In the genomic region with DNA sequence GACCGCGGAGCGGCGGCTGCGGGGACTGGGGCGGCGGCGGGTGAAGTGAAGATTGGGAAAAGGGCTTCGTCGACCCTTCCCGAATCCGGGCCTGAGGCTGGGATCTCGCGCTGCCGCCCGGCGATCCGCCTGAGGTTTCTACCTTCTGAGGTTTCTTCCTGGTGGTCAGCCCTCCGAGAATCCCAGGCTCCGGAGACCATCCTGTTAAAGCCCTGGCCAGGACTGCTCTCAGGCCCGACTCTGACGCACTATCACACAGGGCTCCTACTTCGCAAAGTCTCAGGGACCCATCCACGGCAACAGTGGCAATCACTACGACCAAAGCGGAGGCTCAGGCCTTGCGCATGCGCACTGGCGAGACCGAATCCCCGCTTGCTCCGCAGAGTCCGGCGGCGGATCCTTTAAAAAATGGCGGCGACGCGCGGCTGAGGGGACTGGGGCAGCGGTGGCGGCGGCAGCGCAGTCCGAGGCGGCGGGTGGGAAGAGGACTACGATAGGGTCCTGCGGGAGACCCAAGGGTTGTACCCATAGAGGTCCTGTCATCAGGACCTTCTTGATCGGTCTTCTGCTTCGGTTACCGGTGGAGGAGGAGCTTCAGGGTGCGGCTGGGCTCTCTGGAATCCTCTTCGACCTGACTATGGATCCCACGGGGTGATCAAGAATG, we compare ENCODE assay signal across 1 cellular context.
TF ChIP-seq lines count a peak whose summit lies in the region.
"Not testable (repeated sequence)": the region's sequence is repeated elsewhere in the genome, so short reads cannot be mapped to it uniquely, and the experiment has no call there.

No MANE protein-coding gene starts in this region.

TF ChIP-seq in HepG2, 621 proteins besides CTCF, POLR2A, EP300 and RAD21 (continued from another document and continues in another):
- TF ChIP-seq ZXDC (CRISPR knock-in tag; IDR thresholded peaks at IDR 0.05): peak; percentile 64; the same call in 1 of the 2 replicates
- TF ChIP-seq RXRA (CRISPR knock-in tag; IDR thresholded peaks at IDR 0.05): peak; percentile 38
- TF ChIP-seq NFKB2 (CRISPR knock-in tag; IDR thresholded peaks at IDR 0.05; ENCODE audit: borderline replicate concordance): peak; percentile 72; the same call in 1 of the 2 replicates
- peak; percentile 28; the same call in 1 of the 2 replicates for TF ChIP-seq LBX2 (CRISPR knock-in tag; IDR thresholded peaks at IDR 0.05; ENCODE audit: borderline replicate concordance)
- peak; percentile 93; the same call in 1 of the 2 replicates for TF ChIP-seq ZSCAN5A (CRISPR knock-in tag; IDR thresholded peaks at IDR 0.05; ENCODE audit: borderline replicate concordance)
- TF ChIP-seq MAZ (IDR thresholded peaks at IDR 0.05; ENCODE audit: borderline replicate concordance, low read depth, low read length): not testable (repeated sequence)
- TF ChIP-seq MAZ (CRISPR knock-in tag; IDR thresholded peaks at IDR 0.05; ENCODE audit: low read depth): peak; percentile 84
- TF ChIP-seq, protein P1, sequence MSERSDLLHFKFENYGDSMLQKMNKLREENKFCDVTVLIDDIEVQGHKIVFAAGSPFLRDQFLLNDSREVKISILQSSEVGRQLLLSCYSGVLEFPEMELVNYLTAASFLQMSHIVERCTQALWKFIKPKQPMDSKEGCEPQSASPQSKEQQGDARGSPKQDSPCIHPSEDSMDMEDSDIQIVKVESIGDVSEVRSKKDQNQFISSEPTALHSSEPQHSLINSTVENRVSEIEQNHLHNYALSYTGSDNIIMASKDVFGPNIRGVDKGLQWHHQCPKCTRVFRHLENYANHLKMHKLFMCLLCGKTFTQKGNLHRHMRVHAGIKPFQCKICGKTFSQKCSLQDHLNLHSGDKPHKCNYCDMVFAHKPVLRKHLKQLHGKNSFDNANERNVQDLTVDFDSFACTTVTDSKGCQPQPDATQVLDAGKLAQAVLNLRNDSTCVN (CRISPR knock-in tag; IDR thresholded peaks at IDR 0.05; ENCODE audit: borderline replicate concordance): peak; percentile 13; the same call in 1 of the 2 replicates
- peak; percentile 93 for TF ChIP-seq TAF1 (CRISPR knock-in tag; IDR thresholded peaks at IDR 0.05)
- peak; percentile 6; the same call in 1 of the 2 replicates for TF ChIP-seq SRY (CRISPR knock-in tag; IDR thresholded peaks at IDR 0.05)
- peak; percentile 67; the same call in 1 of the 2 replicates for TF ChIP-seq MEF2D (CRISPR knock-in tag; IDR thresholded peaks at IDR 0.05)
- TF ChIP-seq, protein P2, sequence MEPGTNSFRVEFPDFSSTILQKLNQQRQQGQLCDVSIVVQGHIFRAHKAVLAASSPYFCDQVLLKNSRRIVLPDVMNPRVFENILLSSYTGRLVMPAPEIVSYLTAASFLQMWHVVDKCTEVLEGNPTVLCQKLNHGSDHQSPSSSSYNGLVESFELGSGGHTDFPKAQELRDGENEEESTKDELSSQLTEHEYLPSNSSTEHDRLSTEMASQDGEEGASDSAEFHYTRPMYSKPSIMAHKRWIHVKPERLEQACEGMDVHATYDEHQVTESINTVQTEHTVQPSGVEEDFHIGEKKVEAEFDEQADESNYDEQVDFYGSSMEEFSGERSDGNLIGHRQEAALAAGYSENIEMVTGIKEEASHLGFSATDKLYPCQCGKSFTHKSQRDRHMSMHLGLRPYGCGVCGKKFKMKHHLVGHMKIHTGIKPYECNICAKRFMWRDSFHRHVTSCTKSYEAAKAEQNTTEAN (CRISPR knock-in tag; conservative IDR thresholded peaks at IDR 0.05): peak; percentile 57; the same call in 1 of the 2 replicates
- peak; percentile 8; the same call in 1 of the 2 replicates for TF ChIP-seq ZNF644 (CRISPR knock-in tag; IDR thresholded peaks at IDR 0.05; ENCODE audit: low read depth)
- TF ChIP-seq PAX8 (CRISPR knock-in tag; IDR thresholded peaks at IDR 0.05; ENCODE audit: borderline replicate concordance): 0 out of 2 replicates have a peak, but pooled peaks have one; percentile 49
- peak; percentile 84 for TF ChIP-seq ZNF709 (CRISPR knock-in tag; IDR thresholded peaks at IDR 0.05)
- peak; percentile 33; the same call in 1 of the 2 replicates for TF ChIP-seq ZNF616 (CRISPR knock-in tag; IDR thresholded peaks at IDR 0.05; ENCODE audit: low read depth)
- TF ChIP-seq ARNT2 (CRISPR knock-in tag; IDR thresholded peaks at IDR 0.05; ENCODE audit: low read depth): peak; percentile 50; the same call in 1 of the 2 replicates
- TF ChIP-seq ESRRA (CRISPR knock-in tag; IDR thresholded peaks at IDR 0.05; ENCODE audit: low read depth): peak; percentile 60; the same call in 1 of the 2 replicates
- 0 out of 2 replicates have a peak, but pooled peaks have one; percentile 43 for TF ChIP-seq ZNF331 (CRISPR knock-in tag; IDR thresholded peaks at IDR 0.05)
- TF ChIP-seq YY1 (IDR thresholded peaks at IDR 0.05; ENCODE audit: insufficient read depth, insufficient replicate concordance, low read depth, low read length): peak; percentile 93
- TF ChIP-seq ZNF737 (CRISPR knock-in tag; IDR thresholded peaks at IDR 0.05; ENCODE audit: borderline replicate concordance): peak; percentile 72; the same call in 1 of the 2 replicates
- peak; percentile 97 for TF ChIP-seq ARID2 (CRISPR knock-in tag; IDR thresholded peaks at IDR 0.05; ENCODE audit: borderline replicate concordance)
- TF ChIP-seq AGO1 (IDR thresholded peaks at IDR 0.05; ENCODE audit: low read depth, low read length, poor library complexity, severe bottlenecking): peak; percentile 49
- TF ChIP-seq, protein P3, sequence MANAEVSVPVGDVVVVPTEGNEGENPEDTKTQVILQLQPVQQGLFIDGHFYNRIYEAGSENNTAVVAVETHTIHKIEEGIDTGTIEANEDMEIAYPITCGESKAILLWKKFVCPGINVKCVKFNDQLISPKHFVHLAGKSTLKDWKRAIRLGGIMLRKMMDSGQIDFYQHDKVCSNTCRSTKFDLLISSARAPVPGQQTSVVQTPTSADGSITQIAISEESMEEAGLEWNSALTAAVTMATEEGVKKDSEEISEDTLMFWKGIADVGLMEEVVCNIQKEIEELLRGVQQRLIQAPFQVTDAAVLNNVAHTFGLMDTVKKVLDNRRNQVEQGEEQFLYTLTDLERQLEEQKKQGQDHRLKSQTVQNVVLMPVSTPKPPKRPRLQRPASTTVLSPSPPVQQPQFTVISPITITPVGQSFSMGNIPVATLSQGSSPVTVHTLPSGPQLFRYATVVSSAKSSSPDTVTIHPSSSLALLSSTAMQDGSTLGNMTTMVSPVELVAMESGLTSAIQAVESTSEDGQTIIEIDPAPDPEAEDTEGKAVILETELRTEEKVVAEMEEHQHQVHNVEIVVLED (CRISPR knock-in tag; IDR thresholded peaks at IDR 0.05; ENCODE audit: borderline replicate concordance): peak; percentile 71; the same call in 1 of the 2 replicates
- TF ChIP-seq ZNF430 (CRISPR knock-in tag; IDR thresholded peaks at IDR 0.05): peak; percentile 71; the same call in 1 of the 2 replicates
- 0 out of 2 replicates have a peak, but pooled peaks have one; percentile 89 for TF ChIP-seq ZNF572 (CRISPR knock-in tag; IDR thresholded peaks at IDR 0.05)
- TF ChIP-seq ZBTB3 (CRISPR knock-in tag; IDR thresholded peaks at IDR 0.05; ENCODE audit: borderline replicate concordance, low read depth): 0 out of 2 replicates have a peak, but pooled peaks have one; percentile 51
- peak; percentile 94 for TF ChIP-seq ZFP90 (CRISPR knock-in tag; IDR thresholded peaks at IDR 0.05; ENCODE audit: borderline replicate concordance)
- peak; percentile 37 for TF ChIP-seq SRSF1 (optimal IDR thresholded peaks at IDR 0.05; ENCODE audit: low read depth, low read length)
- 0 out of 2 replicates have a peak, but pooled peaks have one; percentile 88 for TF ChIP-seq ZNF224 (CRISPR knock-in tag; IDR thresholded peaks at IDR 0.05)
- peak; percentile 47; the same call in 1 of the 2 replicates for TF ChIP-seq ZNF350 (CRISPR knock-in tag; IDR thresholded peaks at IDR 0.05; ENCODE audit: borderline replicate concordance, low read depth)
- peak; percentile 24; the same call in 1 of the 2 replicates for TF ChIP-seq THRA (CRISPR knock-in tag; IDR thresholded peaks at IDR 0.05; ENCODE audit: borderline replicate concordance)
- TF ChIP-seq, protein P4, sequence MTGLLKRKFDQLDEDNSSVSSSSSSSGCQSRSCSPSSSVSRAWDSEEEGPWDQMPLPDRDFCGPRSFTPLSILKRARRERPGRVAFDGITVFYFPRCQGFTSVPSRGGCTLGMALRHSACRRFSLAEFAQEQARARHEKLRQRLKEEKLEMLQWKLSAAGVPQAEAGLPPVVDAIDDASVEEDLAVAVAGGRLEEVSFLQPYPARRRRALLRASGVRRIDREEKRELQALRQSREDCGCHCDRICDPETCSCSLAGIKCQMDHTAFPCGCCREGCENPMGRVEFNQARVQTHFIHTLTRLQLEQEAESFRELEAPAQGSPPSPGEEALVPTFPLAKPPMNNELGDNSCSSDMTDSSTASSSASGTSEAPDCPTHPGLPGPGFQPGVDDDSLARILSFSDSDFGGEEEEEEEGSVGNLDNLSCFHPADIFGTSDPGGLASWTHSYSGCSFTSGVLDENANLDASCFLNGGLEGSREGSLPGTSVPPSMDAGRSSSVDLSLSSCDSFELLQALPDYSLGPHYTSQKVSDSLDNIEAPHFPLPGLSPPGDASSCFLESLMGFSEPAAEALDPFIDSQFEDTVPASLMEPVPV (CRISPR knock-in tag; IDR thresholded peaks at IDR 0.05): peak; percentile 92
- TF ChIP-seq CCDC6 (CRISPR knock-in tag; IDR thresholded peaks at IDR 0.05): peak; percentile 74; the same call in 1 of the 2 replicates
- TF ChIP-seq ZNF383 (CRISPR knock-in tag; IDR thresholded peaks at IDR 0.05; ENCODE audit: borderline replicate concordance): 0 out of 2 replicates have a peak, but pooled peaks have one; percentile 40
- 0 out of 2 replicates have a peak, but pooled peaks have one; percentile 68 for TF ChIP-seq ZNF792 (CRISPR knock-in tag; IDR thresholded peaks at IDR 0.05)
- TF ChIP-seq ZNF563 (CRISPR knock-in tag; IDR thresholded peaks at IDR 0.05): peak; percentile 79
- TF ChIP-seq, protein P5, sequence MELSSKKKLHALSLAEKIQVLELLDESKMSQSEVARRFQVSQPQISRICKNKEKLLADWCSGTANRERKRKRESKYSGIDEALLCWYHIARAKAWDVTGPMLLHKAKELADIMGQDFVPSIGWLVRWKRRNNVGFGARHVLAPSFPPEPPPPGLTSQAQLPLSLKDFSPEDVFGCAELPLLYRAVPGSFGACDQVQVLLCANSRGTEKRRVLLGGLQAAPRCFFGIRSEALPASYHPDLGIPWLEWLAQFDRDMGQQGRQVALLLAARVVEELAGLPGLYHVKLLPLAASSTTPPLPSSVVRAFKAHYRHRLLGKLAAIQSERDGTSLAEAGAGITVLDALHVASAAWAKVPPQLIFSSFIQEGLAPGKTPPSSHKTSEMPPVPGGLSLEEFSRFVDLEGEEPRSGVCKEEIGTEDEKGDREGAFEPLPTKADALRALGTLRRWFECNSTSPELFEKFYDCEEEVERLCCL (CRISPR knock-in tag; IDR thresholded peaks at IDR 0.05; ENCODE audit: borderline replicate concordance): 0 out of 2 replicates have a peak, but pooled peaks have one; percentile 73
- TF ChIP-seq ZNF598 (CRISPR knock-in tag; IDR thresholded peaks at IDR 0.05; ENCODE audit: borderline replicate concordance): peak; percentile 97
- peak; percentile 79; the same call in 1 of the 2 replicates for TF ChIP-seq ZNF230 (CRISPR knock-in tag; IDR thresholded peaks at IDR 0.05)
- peak; percentile 78; the same call in 1 of the 2 replicates for TF ChIP-seq ZNF414 (CRISPR knock-in tag; IDR thresholded peaks at IDR 0.05)
- peak; percentile 80 for TF ChIP-seq KMT2A (CRISPR knock-in tag; IDR thresholded peaks at IDR 0.05)
- TF ChIP-seq ZNF160 (CRISPR knock-in tag; IDR thresholded peaks at IDR 0.05): 0 out of 2 replicates have a peak, but pooled peaks have one; percentile 54
- peak; percentile 59 for TF ChIP-seq RBM39 (IDR thresholded peaks at IDR 0.05; ENCODE audit: low read depth, low read length, poor library complexity, severe bottlenecking)
- TF ChIP-seq SAFB2 (CRISPR knock-in tag; IDR thresholded peaks at IDR 0.05; ENCODE audit: borderline replicate concordance, low read depth): peak; percentile 56; the same call in 1 of the 2 replicates
